19 cellular contexts compared by ENCODE assay signal in the genomic region with DNA sequence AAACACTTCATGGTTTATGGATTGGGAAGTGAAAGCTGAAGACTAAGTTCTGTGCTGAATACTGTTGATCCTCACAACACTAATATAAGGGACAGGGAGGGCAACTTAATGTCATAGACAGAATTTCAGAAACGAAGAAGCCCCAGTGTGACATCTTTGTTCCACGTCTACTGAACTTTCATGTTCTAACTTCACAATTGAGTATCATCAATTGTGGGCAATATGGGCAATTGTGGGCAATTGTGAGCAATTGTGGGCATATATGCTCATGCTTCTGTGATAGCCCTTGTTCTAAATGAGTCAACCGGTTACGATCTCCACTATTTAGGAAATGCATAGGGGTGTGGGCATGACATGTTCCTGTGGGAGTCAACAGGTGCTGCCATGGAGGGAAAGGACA. TPM values are rescaled to one million over a fixed set of nuclear protein-coding genes. Genes with fewer than 3 reads are reported as not detected.
A peak's percentile ranks its signal among the peaks of the same experiment; 100 is the strongest.
DNase-seq lines count a peak whose midpoint lies in the region; ATAC-seq and TF ChIP-seq lines count a peak whose summit lies in the region.
"Had no signal": no experiment of that assay in that cellular context is flagged by ENCODE, and none has a peak within 500 bp of the region (broad histone marks: within the 10 kb centered on the region; RNA-seq: fewer than 3 reads in every experiment).

No MANE protein-coding gene starts in this region.

- H3K4me3 ChIP-seq in Karpas-422 (ENCODE audit: low read length) = peak overlapping the region; percentile 12; the same call in 1 of the 2 replicates
- no peak overlapping the region for H3K4me3 ChIP-seq in WERI-Rb-1 (ENCODE audit: low read depth, low read length)
- H3K4me3 ChIP-seq: lung had no signal

- H3K36me3 ChIP-seq in Karpas-422 (ENCODE audit: insufficient read depth, low read length) = no peaks in the 10 kb centered on the region
- H3K36me3 ChIP-seq in WERI-Rb-1 = no peaks in the 10 kb centered on the region

- peak; percentile 57 for ATAC-seq in activated CD4-positive, alpha-beta T cell treated with anti-CD3 and anti-CD28 coated beads for 36 hours
- peak; percentile 9 for ATAC-seq in activated B cell treated with CpG ODN at 0.5 μM for 24 hours (ENCODE audit: low read depth)
- ATAC-seq in stimulated activated naive B cell treated with anti-CD40 and anti-IgM and Interleukin-4, amounts not matched to agents 10 μg/mL and 1 μg/mL and 100 μg/mL, for 72 hours (replicated peaks) = peak; percentile 73
- ATAC-seq in HG02759 (IDR thresholded peaks at IDR 0.05; ENCODE audit: unreplicated experiment) = no peak
- ATAC-seq: naive thymus-derived CD4-positive, alpha-beta T cell had no signal

- no peak for TF ChIP-seq CTCF in activated B cell treated with CpG ODN at 0.5 μM for 24 hours (IDR thresholded peaks at IDR 0.05)
- TF ChIP-seq CTCF in WERI-Rb-1 (IDR thresholded peaks at IDR 0.05; ENCODE audit: low read depth, low read length) = no peak

- peak; percentile 16 for DNase-seq in activated CD4-positive, alpha-beta T cell treated with anti-CD3 and anti-CD28 coated beads for 36 hours
- DNase-seq in activated CD4-positive, alpha-beta T cell treated with anti-CD3 and anti-CD28 coated beads for 1 hour = no peak
- no peak for DNase-seq in Karpas-422
- no peak for DNase-seq in activated B cell treated with CpG ODN at 0.5 μM for 24 hours
- peak; percentile 50 for DNase-seq in stimulated activated naive B cell treated with anti-CD40 and anti-IgM and Interleukin-4, amounts not matched to agents 10 μg/mL and 1 μg/mL and 100 μg/mL, for 72 hours
- DNase-seq in WERI-Rb-1 = no peak
- no peak for DNase-seq in T-helper 1 cell
- DNase-seq: 8988T; activated naive CD8-positive, alpha-beta T cell treated with anti-CD3 and anti-CD28 coated beads, Interleukin-2, amount 10 ng/mL, durations not matched to agents 7 days and 5 days; activated T-cell treated with anti-CD3 and anti-CD28 coated beads, Interleukin-2, amount 50 U/mL, for 48 hours; C1 segment of cervical spinal cord; DMS 273 treated with DMSO at 0.1 percent for 48 hours; hippocampal formation; naive thymus-derived CD4-positive, alpha-beta T cell; NCI-H1417; stimulated activated CD4-positive, alpha-beta T cell treated with anti-CD3 and anti-CD28 coated beads, Interleukin-1b, Interleukin-23, amount 100 ng/mL, for 48 hours had no signal

- no peak overlapping the region for H3K27ac Mint-ChIP-seq in activated CD4-positive, alpha-beta T cell treated with anti-CD3 and anti-CD28 coated beads for 36 hours
- H3K27ac Mint-ChIP-seq in activated B cell treated with CpG ODN at 0.5 μM for 24 hours = peak overlapping the region; percentile 86
- H3K27ac Mint-ChIP-seq in stimulated activated naive B cell treated with anti-CD40 and anti-IgM and Interleukin-4, amounts not matched to agents 10 μg/mL and 1 μg/mL and 100 μg/mL, for 72 hours = peak overlapping the region; percentile 38
- H3K27ac Mint-ChIP-seq: activated naive CD8-positive, alpha-beta T cell treated with anti-CD3 and anti-CD28 coated beads, Interleukin-2, amount 10 ng/mL, durations not matched to agents 7 days and 5 days; naive thymus-derived CD4-positive, alpha-beta T cell had no signal

- no peaks in the 10 kb centered on the region for H3K9me3 Mint-ChIP-seq in activated CD4-positive, alpha-beta T cell treated with anti-CD3 and anti-CD28 coated beads for 36 hours (ENCODE audit: low read depth)
- H3K9me3 Mint-ChIP-seq in activated B cell treated with CpG ODN at 0.5 μM for 24 hours = no peaks in the 10 kb centered on the region
- no peaks in the 10 kb centered on the region for H3K9me3 Mint-ChIP-seq in stimulated activated naive B cell treated with anti-CD40 and anti-IgM and Interleukin-4, amounts not matched to agents 10 μg/mL and 1 μg/mL and 100 μg/mL, for 72 hours
- H3K9me3 Mint-ChIP-seq: activated naive CD8-positive, alpha-beta T cell treated with anti-CD3 and anti-CD28 coated beads, Interleukin-2, amount 10 ng/mL, durations not matched to agents 7 days and 5 days had no signal

- H4K20me1 ChIP-seq in Karpas-422 (ENCODE audit: insufficient read depth, low read depth, low read length) = no peaks in the 10 kb centered on the region

- peak overlapping the region; percentile 7; the same call in 1 of the 2 replicates for H3K9ac ChIP-seq in Karpas-422 (ENCODE audit: low read length)

- POLR2A ChIA-PET in activated CD4-positive, alpha-beta T cell treated with anti-CD3 and anti-CD28 coated beads for 36 hours (lab: Charles Lee) = no interaction called here
- POLR2A ChIA-PET in activated B cell treated with CpG ODN at 0.5 μM for 24 hours (lab: Charles Lee) = interaction anchor here (0.8 to 7.4 kb wide), 10 partner anchors 9 to 68 kb away, joined by 3 to 68 read pairs (median 7); partner anchors contain the start of gene CYBB

- no peaks in the 10 kb centered on the region for H3K4me1 Mint-ChIP-seq in activated CD4-positive, alpha-beta T cell treated with anti-CD3 and anti-CD28 coated beads for 36 hours
- peaks cover 84% of the 10 kb centered on the region for H3K4me1 Mint-ChIP-seq in activated B cell treated with CpG ODN at 0.5 μM for 24 hours
- H3K4me1 Mint-ChIP-seq in stimulated activated naive B cell treated with anti-CD40 and anti-IgM and Interleukin-4, amounts not matched to agents 10 μg/mL and 1 μg/mL and 100 μg/mL, for 72 hours = peaks cover 45 to 68% of the 10 kb centered on the region in 2 donors

- no peaks in the 10 kb centered on the region for H3K9me2 ChIP-seq in Karpas-422 (replicated peaks; ENCODE audit: insufficient read depth, low read length)

- peaks cover 71% of the 10 kb centered on the region for H3K4me1 ChIP-seq in Karpas-422 (ENCODE audit: low read length)

- no peaks in the 10 kb centered on the region for H3K79me2 ChIP-seq in Karpas-422 (ENCODE audit: low read length)

- H3K4me3 Mint-ChIP-seq in activated CD4-positive, alpha-beta T cell treated with anti-CD3 and anti-CD28 coated beads for 36 hours = no peak overlapping the region
- peak overlapping the region; percentile 38 for H3K4me3 Mint-ChIP-seq in activated B cell treated with CpG ODN at 0.5 μM for 24 hours
- peak overlapping the region in 1 of 2 donors; percentile 6 for H3K4me3 Mint-ChIP-seq in stimulated activated naive B cell treated with anti-CD40 and anti-IgM and Interleukin-4, amounts not matched to agents 10 μg/mL and 1 μg/mL and 100 μg/mL, for 72 hours
- H3K4me3 Mint-ChIP-seq: activated naive CD8-positive, alpha-beta T cell treated with anti-CD3 and anti-CD28 coated beads, Interleukin-2, amount 10 ng/mL, durations not matched to agents 7 days and 5 days; naive thymus-derived CD4-positive, alpha-beta T cell had no signal

- intact Hi-C loops in activated CD4-positive, alpha-beta T cell treated with anti-CD3 and anti-CD28 coated beads for 36 hours (cut with DNase I, micrococcal nuclease) = no loop called here
- intact Hi-C loops in activated B cell treated with CpG ODN at 0.5 μM for 24 hours (cut with micrococcal nuclease) = no loop called here

- H3K4me2 ChIP-seq in Karpas-422 (ENCODE audit: low read depth, low read length, poor library complexity, severe bottlenecking) = peak overlapping the region; percentile 31

- peak overlapping the region; percentile 75 for H3K27ac ChIP-seq in Karpas-422 (ENCODE audit: low read length)
- no peak overlapping the region for H3K27ac ChIP-seq in WERI-Rb-1

- H3K9me3 ChIP-seq in Karpas-422 (ENCODE audit: low read length) = no peaks in the 10 kb centered on the region
- no peaks in the 10 kb centered on the region for H3K9me3 ChIP-seq in WERI-Rb-1 (ENCODE audit: severe bottlenecking)

- H3K27me3 ChIP-seq in Karpas-422 (ENCODE audit: low read length) (no peaks in the 10 kb centered on the region), WERI-Rb-1 (ENCODE audit: insufficient read depth, low read depth, severe bottlenecking) (no peaks in the 10 kb centered on the region)

- H3K27me3 Mint-ChIP-seq in activated CD4-positive, alpha-beta T cell treated with anti-CD3 and anti-CD28 coated beads for 36 hours = no peaks in the 10 kb centered on the region
- H3K27me3 Mint-ChIP-seq in activated B cell treated with CpG ODN at 0.5 μM for 24 hours = no peaks in the 10 kb centered on the region
- H3K27me3 Mint-ChIP-seq in stimulated activated naive B cell treated with anti-CD40 and anti-IgM and Interleukin-4, amounts not matched to agents 10 μg/mL and 1 μg/mL and 100 μg/mL, for 72 hours = peaks cover 0 to 5% of the 10 kb centered on the region in 2 donors
- H3K27me3 Mint-ChIP-seq: activated naive CD8-positive, alpha-beta T cell treated with anti-CD3 and anti-CD28 coated beads, Interleukin-2, amount 10 ng/mL, durations not matched to agents 7 days and 5 days had no signal

- no peaks in the 10 kb centered on the region for H3K36me3 Mint-ChIP-seq in activated CD4-positive, alpha-beta T cell treated with anti-CD3 and anti-CD28 coated beads for 36 hours (ENCODE audit: low read depth)
- peaks cover 35% of the 10 kb centered on the region for H3K36me3 Mint-ChIP-seq in activated B cell treated with CpG ODN at 0.5 μM for 24 hours (ENCODE audit: low read depth)
- H3K36me3 Mint-ChIP-seq in stimulated activated naive B cell treated with anti-CD40 and anti-IgM and Interleukin-4, amounts not matched to agents 10 μg/mL and 1 μg/mL and 100 μg/mL, for 72 hours = peaks cover 13 to 17% of the 10 kb centered on the region in 2 donors
- H3K36me3 Mint-ChIP-seq: activated naive CD8-positive, alpha-beta T cell treated with anti-CD3 and anti-CD28 coated beads, Interleukin-2, amount 10 ng/mL, durations not matched to agents 7 days and 5 days; naive thymus-derived CD4-positive, alpha-beta T cell had no signal

- CTCF ChIA-PET in activated CD4-positive, alpha-beta T cell treated with anti-CD3 and anti-CD28 coated beads for 36 hours (lab: Charles Lee) = interaction anchor here (0.7 kb wide), 1 partner anchor 33 kb away, joined by 3 read pairs; the partner anchor contains the start of gene CYBB
- CTCF ChIA-PET in activated B cell treated with CpG ODN at 0.5 μM for 24 hours (lab: Charles Lee) = interaction anchor here (1.0 to 1.1 kb wide), 2 partner anchors 13 to 68 kb away, joined by 3 read pairs; no protein-coding TSS in a partner anchor

- peak overlapping the region; percentile 11; the same call in 1 of the 2 replicates for H2AFZ ChIP-seq in Karpas-422 (ENCODE audit: low read length)

RNA-seq across cellular contexts. Expression of gene CYBB, which starts 33.7 kb away (rescaled TPM):
- total RNA-seq in activated CD4-positive, alpha-beta T cell treated with anti-CD3 and anti-CD28 coated beads for 36 hours = not detected
- total RNA-seq in Karpas-422 (2014; rRNA removed; shearing (Covaris generic); ENCODE audit: low replicate concordance) = 13.4 and 14.4 TPM in 2 replicates
- 155 and 165 TPM in 2 replicates for total RNA-seq in activated B cell treated with CpG ODN at 0.5 μM for 24 hours
- total RNA-seq: endothelial cell of umbilical vein had no signal

RNA-seq across cellular contexts. Expression of gene DYNLT3, which starts 33.8 kb away (rescaled TPM):
- total RNA-seq in activated CD4-positive, alpha-beta T cell treated with anti-CD3 and anti-CD28 coated beads for 36 hours = 10 to 100 TPM; 16.1 to 16.8 TPM
- total RNA-seq in Karpas-422 (2014; rRNA removed; shearing (Covaris generic); ENCODE audit: low replicate concordance) = 22.5 and 33.5 TPM in 2 replicates
- 17.7 and 19.1 TPM in 2 replicates for total RNA-seq in activated B cell treated with CpG ODN at 0.5 μM for 24 hours

Comparison
In these comparisons a context has a peak if more than half of its experiments do, and no peak if none do; other contexts are left out.
1. DNase-seq: peak in activated CD4-positive, alpha-beta T cell treated with anti-CD3 and anti-CD28 coated beads for 36 hours (single experiment) and stimulated activated naive B cell treated with anti-CD40 and anti-IgM and Interleukin-4, amounts not matched to agents 10 μg/mL and 1 μg/mL and 100 μg/mL, for 72 hours (single experiment); none in activated CD4-positive, alpha-beta T cell treated with anti-CD3 and anti-CD28 coated beads for 1 hour (single experiment), Karpas-422 (single experiment), activated B cell treated with CpG ODN at 0.5 μM for 24 hours (single experiment), WERI-Rb-1 (single experiment) and T-helper 1 cell (0 of 5).
2. RNA of gene CYBB, which starts 33.7 kb away (total RNA-seq): 155 to 165 TPM in activated B cell treated with CpG ODN at 0.5 μM for 24 hours and 13.4 to 14.4 TPM in Karpas-422; not detected in activated CD4-positive, alpha-beta T cell treated with anti-CD3 and anti-CD28 coated beads for 36 hours; every median in the first group is over 10 times any median in the second.